9 cellular contexts compared by ENCODE assay signal in the genomic region with DNA sequence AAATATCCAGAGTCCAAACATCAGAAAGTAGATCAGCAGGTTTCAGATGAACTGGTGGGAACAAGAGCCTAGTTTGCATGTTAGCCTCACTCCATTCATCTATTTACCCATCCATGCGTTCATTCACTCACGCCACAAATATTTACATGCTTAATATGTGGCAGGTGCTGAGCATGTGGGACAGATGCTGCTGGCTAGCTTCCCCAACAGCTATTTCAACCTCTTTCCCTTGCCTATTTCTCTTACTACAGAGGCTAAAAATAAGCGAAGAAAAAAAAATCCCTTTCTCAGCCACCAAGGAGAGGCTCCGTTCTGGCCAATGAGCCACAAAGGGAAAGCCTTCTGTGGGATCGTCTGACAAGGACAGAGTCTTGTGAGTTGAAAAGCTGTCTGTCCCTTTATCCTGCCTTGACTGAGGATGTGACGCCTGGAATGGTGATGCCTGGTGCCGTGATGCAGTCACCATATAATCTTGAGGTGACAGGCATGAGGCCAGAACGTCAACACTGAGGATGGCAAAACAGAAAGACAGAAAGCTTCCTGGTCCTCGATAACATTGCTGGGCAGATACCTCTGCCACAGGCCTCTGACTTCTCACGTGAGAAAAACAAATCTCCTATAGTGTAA.
DNase-seq lines count a peak whose midpoint lies in the region; ATAC-seq, FAIRE-seq and TF ChIP-seq lines count a peak whose summit lies in the region.
"Had no signal": no experiment of that assay in that cellular context is flagged by ENCODE, and none has a peak within 500 bp of the region (broad histone marks: within the 10 kb centered on the region; RNA-seq: fewer than 3 reads in every experiment).

No MANE protein-coding gene starts in this region.

- no peak overlapping the region for H2AFZ ChIP-seq in H1 (ENCODE audit: low read length)

- H3K27ac ChIP-seq in H1 (ENCODE audit: low read depth, low read length): no peak overlapping the region

- no peaks in the 10 kb centered on the region for H3K79me2 ChIP-seq in H1 (ENCODE audit: control insufficient read depth in 1 of 2, insufficient read depth in 2 of 2, low read length in 2 of 2)

- no peak overlapping the region; the same call in 1 of the 2 replicates for H2BK15ac ChIP-seq in H1 (ENCODE audit: low read length)

- no peak for TF ChIP-seq POLR2A in H1 (IDR thresholded peaks at IDR 0.05; ENCODE audit: control extremely low read depth in 1 of 2, low read depth in 2 of 2, low read length in 2 of 2)

- ATAC-seq in GM21526 (IDR thresholded peaks at IDR 0.05; ENCODE audit: low FRiP score, unreplicated experiment): peak; percentile 83
- ATAC-seq in HG03565 (IDR thresholded peaks at IDR 0.05; ENCODE audit: unreplicated experiment): peak; percentile 80
- ATAC-seq in left colon: no peak

- TF ChIP-seq RAD21 in H1 (IDR thresholded peaks at IDR 0.05 in 1 of 2, conservative IDR thresholded peaks at IDR 0.05 in 1 of 2; ENCODE audit: low read depth in 2 of 2, low read length in 2 of 2): no peak

- H2AK5ac ChIP-seq in H1 (ENCODE audit: low read depth, low read length): no peak overlapping the region

- H4K8ac ChIP-seq in H1 (ENCODE audit: extremely low read depth, insufficient read depth, low read length): no peak overlapping the region

- 74% methylated on average over 10 of the region's 10 CpGs; no CpG with 5 or more reads in 1 of the 2 experiments for WGBS in H1 (ENCODE audit: extremely low coverage in 1 of 2, insufficient coverage in 1 of 2, insufficient read length in 1 of 2, insufficient replicate concordance in 2 of 2, low coverage in 1 of 2, low lambda C conversion rate in 2 of 2, missing lambda C conversion rate in 1 of 2), 2 experiments

- no peak for TF ChIP-seq CTCF in GM10248 (IDR thresholded peaks at IDR 0.05; ENCODE audit: control extremely low read depth, extremely low read depth, low read depth, missing control alignments)
- no peak for TF ChIP-seq CTCF in H1 (IDR thresholded peaks at IDR 0.05; ENCODE audit: control extremely low read depth in 1 of 3, insufficient read depth in 1 of 3, low read depth in 1 of 3, low read length in 3 of 3)

- H3K23me2 ChIP-seq in H1 (ENCODE audit: low read depth, low read length): no peaks in the 10 kb centered on the region

- DNase-seq in GM10248 (ENCODE audit: extremely low spot score): peak; percentile 44
- no peak for DNase-seq in H1 (ENCODE audit: low read depth in 1 of 2, low spot score in 2 of 2)
- DNase-seq in iPS-NIHi7 (ENCODE audit: extremely low spot score): no peak
- DNase-seq in hepatic stellate cell (ENCODE audit: low spot score): no peak
- DNase-seq in OCI-M2 (lab: John Stamatoyannopoulos, UW; ENCODE audit: unreplicated experiment): no peak
- DNase-seq in left colon: no peak
- DNase-seq: T-helper 9 cell had no signal

- POLR2A ChIA-PET in GM10248 (lab: Yijun Ruan, JAX) (interaction anchor here (0.6 kb wide), 1 partner anchor 135 kb away, joined by 3 read pairs; no protein-coding TSS in a partner anchor), H1 (lab: Charles Lee; ENCODE audit: partially characterized antibody) (no interaction called here)

- H2BK120ac ChIP-seq in H1 (replicated peaks; ENCODE audit: low read depth, low read length): no peak overlapping the region

- no peak overlapping the region for H3K56ac ChIP-seq in H1 (replicated peaks; ENCODE audit: insufficient read length, low read depth, low read length)

- intact Hi-C loops in left colon (cut with DNase I, micrococcal nuclease): no loop called here

- no peaks in the 10 kb centered on the region for H3K9me3 ChIP-seq in H1 (ENCODE audit: insufficient read depth in 2 of 2, low read depth in 1 of 2, low read length in 1 of 2)

- H3K36me3 ChIP-seq in H1 (ENCODE audit: control insufficient read depth in 2 of 4, insufficient read depth in 4 of 4, low read length in 3 of 4): no peaks in the 10 kb centered on the region; a peak in 1 of 8 replicates

- H3K27me3 ChIP-seq in H1 (replicated peaks in 1 of 4; ENCODE audit: control insufficient read depth in 3 of 4, extremely low read depth in 1 of 4, insufficient read depth in 3 of 4, low read length in 3 of 4): no peaks in the 10 kb centered on the region

- H3K14ac ChIP-seq in H1 (ENCODE audit: insufficient read length): no peak overlapping the region

- H2BK20ac ChIP-seq in H1 (ENCODE audit: low read length): no peak overlapping the region

- no peak overlapping the region for H3K23ac ChIP-seq in H1 (ENCODE audit: insufficient read length)

- H3K4me1 ChIP-seq in H1 (replicated peaks in 1 of 4; ENCODE audit: control insufficient read depth in 3 of 4, insufficient read depth in 4 of 4, low read length in 3 of 4): peaks cover 0 to 2% (median 1%) of the 10 kb centered on the region in 4 experiments; a peak in 3 of 7 replicates

- no peak overlapping the region for H2BK12ac ChIP-seq in H1 (ENCODE audit: low read depth, low read length)

- CTCF ChIA-PET in GM10248 (lab: Yijun Ruan, JAX): interaction anchor here (1.0 to 1.8 kb wide), 3 partner anchors 12 to 86 kb away, joined by 3 to 6 read pairs (median 3); no protein-coding TSS in a partner anchor
- CTCF ChIA-PET in H1 (lab: Charles Lee; ENCODE audit: partially characterized antibody): interaction anchor here (0.6 to 9.8 kb wide), 11 partner anchors 9 to 800 kb away, joined by 3 to 67 read pairs (median 4); no protein-coding TSS in a partner anchor

- no peak overlapping the region for H3K18ac ChIP-seq in H1 (ENCODE audit: extremely low read depth, low read length)

- H3K4me2 ChIP-seq in H1 (ENCODE audit: insufficient read depth in 1 of 2, low read depth in 2 of 2, low read length in 2 of 2): no peak overlapping the region

- no peaks in the 10 kb centered on the region for H3K79me1 ChIP-seq in H1 (ENCODE audit: low read depth, low read length)

- H3K4ac ChIP-seq in H1 (replicated peaks; ENCODE audit: insufficient read length, low read depth, low read length): no peak overlapping the region

- peak overlapping the region in 1 of 4 experiments; percentile 37; a peak in 1 of 7 replicates for H3K9ac ChIP-seq in H1 (replicated peaks in 1 of 4; ENCODE audit: extremely low read depth in 1 of 4, low read depth in 3 of 4, low read length in 3 of 4)

- H4K5ac ChIP-seq in H1 (ENCODE audit: insufficient read length, low read depth, low read length): no peak overlapping the region

- no peak overlapping the region for H4K91ac ChIP-seq in H1 (replicated peaks; ENCODE audit: insufficient read length, low read length)

- peak overlapping the region; percentile 38; the same call in 1 of the 2 replicates for H2BK5ac ChIP-seq in H1 (ENCODE audit: low read depth, low read length)

- no peak for FAIRE-seq in H1 (lab: Jason Lieb, UNC)

- TF ChIP-seq EP300 in H1 (IDR thresholded peaks at IDR 0.05; ENCODE audit: borderline replicate concordance in 1 of 2, low read depth in 2 of 2, low read length in 2 of 2): no peak

- no peaks in the 10 kb centered on the region for H4K20me1 ChIP-seq in H1 (replicated peaks in 1 of 2; ENCODE audit: control insufficient read depth in 1 of 2, insufficient read depth in 2 of 2, low read length in 2 of 2)

- H3K4me3 ChIP-seq in H1 (ENCODE audit: extremely low read depth in 1 of 4, insufficient read depth in 2 of 4, low read depth in 3 of 4, low read length in 4 of 4): no peak overlapping the region

TF ChIP-seq in H1, 55 proteins besides CTCF, POLR2A, EP300 and RAD21:
- TF ChIP-seq CREB1 (IDR thresholded peaks at IDR 0.05) (no peak), SP4 (IDR thresholded peaks at IDR 0.05; ENCODE audit: low read length) (no peak), TCF12 (IDR thresholded peaks at IDR 0.05; ENCODE audit: low read depth, low read length) (no peak), FOSL1 (IDR thresholded peaks at IDR 0.05; ENCODE audit: insufficient read depth, low read depth, low read length) (no peak), POLR2AphosphoS5 (IDR thresholded peaks at IDR 0.05; ENCODE audit: low read depth, low read length) (no peak), EZH2 (IDR thresholded peaks at IDR 0.05; ENCODE audit: low read depth, low read length, severe bottlenecking) (no peak), CTBP2 (IDR thresholded peaks at IDR 0.05; ENCODE audit: borderline replicate concordance, insufficient read depth, insufficient read length, low read length) (no peak), SRF (IDR thresholded peaks at IDR 0.05; ENCODE audit: low read depth, low read length) (no peak), BCL11A (IDR thresholded peaks at IDR 0.05; ENCODE audit: low read depth in 2 of 2, low read length in 2 of 2) (no peak), KDM1A (IDR thresholded peaks at IDR 0.05; ENCODE audit: borderline replicate concordance, low read length) (no peak)
- TF ChIP-seq, protein P1, sequence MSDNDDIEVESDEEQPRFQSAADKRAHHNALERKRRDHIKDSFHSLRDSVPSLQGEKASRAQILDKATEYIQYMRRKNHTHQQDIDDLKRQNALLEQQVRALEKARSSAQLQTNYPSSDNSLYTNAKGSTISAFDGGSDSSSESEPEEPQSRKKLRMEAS (IDR thresholded peaks at IDR 0.05): no peak
